Comparison of ENCODE assay signal across 27 cellular contexts in the genomic region with DNA sequence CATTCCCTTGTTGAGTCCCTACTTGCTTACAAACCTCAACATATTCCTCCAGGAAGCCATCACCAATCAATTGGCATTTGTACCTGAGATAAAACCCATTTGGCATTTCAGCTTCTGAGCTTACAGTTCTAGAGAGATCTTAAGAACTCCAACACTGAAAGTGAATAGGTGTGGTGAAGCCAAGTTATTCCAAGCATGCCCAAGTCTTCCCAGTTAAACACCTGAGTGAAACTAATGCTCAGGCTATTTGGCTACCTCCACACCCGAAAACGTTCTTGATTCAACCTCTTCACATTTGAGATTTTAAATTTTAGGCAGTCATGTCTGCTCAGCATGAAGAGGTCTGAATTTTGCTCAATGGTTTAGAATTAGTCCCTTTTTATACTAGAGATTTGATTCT. TPM values are rescaled to one million over a fixed set of nuclear protein-coding genes. Genes with fewer than 3 reads are reported as not detected.
"Had no signal": no experiment of that assay in that cellular context is flagged by ENCODE, and none has a peak within 500 bp of the region (broad histone marks: within the 10 kb centered on the region; RNA-seq: fewer than 3 reads in every experiment).

No MANE protein-coding gene starts in this region.

- H3K4me3 Mint-ChIP-seq: activated CD4-positive, alpha-beta memory T cell treated with anti-CD3 and anti-CD28 coated beads for 36 hours; activated CD4-positive, alpha-beta T cell treated with anti-CD3 and anti-CD28 coated beads, Interleukin-2, amount 10 ng/mL, durations not matched to agents 7 days and 5 days; activated naive CD4-positive, alpha-beta T cell treated with anti-CD3 and anti-CD28 coated beads for 36 hours; activated naive CD8-positive, alpha-beta T cell; activated T-cell treated with anti-CD3 and anti-CD28 coated beads, Interleukin-2, amount 50 U/mL, for 4 hours had no signal

- DNase-seq: activated CD4-positive, alpha-beta memory T cell treated with anti-CD3 and anti-CD28 coated beads for 36 hours; activated CD4-positive, alpha-beta T cell treated with anti-CD3 and anti-CD28 coated beads, Interleukin-2, amount 10 ng/mL, durations not matched to agents 7 days and 5 days; activated CD4-positive, CD25-positive, alpha-beta regulatory T cell; activated CD8-positive, alpha-beta memory T cell treated with anti-CD3 and anti-CD28 coated beads for 24 hours; activated effector memory CD4-positive, alpha-beta T cell treated with anti-CD3 and anti-CD28 coated beads, Interleukin-2, amount 50 U/mL, for 16 hours; activated naive CD4-positive, alpha-beta T cell treated with anti-CD3 and anti-CD28 coated beads for 36 hours; activated T-cell treated with anti-CD3 and anti-CD28 coated beads, Interleukin-2, amount 50 U/mL, for 4 hours; amygdala; brain microvascular endothelial cell; NCI-H1048; NCI-H1417; NCI-H1694; NCI-H2029; NCI-H2107; NCI-H2171 treated with DMSO at 0.1 percent for 48 hours; NCI-H226; NCI-H526 treated with DMSO at 0.1 percent for 48 hours; NCI-H82; RPMI8226; SHP77 treated with DMSO at 0.1 percent for 48 hours had no signal

- H3K27ac ChIP-seq: brain microvascular endothelial cell, cardiac muscle cell, VCaP had no signal

- ATAC-seq: activated T-cell treated with anti-CD3 and anti-CD28 coated beads, Interleukin-2, amount 50 U/mL, for 4 hours; K562; Panc1 had no signal

- H3K36me3 ChIP-seq: brain microvascular endothelial cell, cardiac muscle cell had no signal

- H3K4me1 Mint-ChIP-seq: activated CD4-positive, alpha-beta T cell treated with anti-CD3 and anti-CD28 coated beads, Interleukin-2, amount 10 ng/mL, durations not matched to agents 7 days and 5 days had no signal

- H3K9me3 Mint-ChIP-seq: activated CD4-positive, alpha-beta memory T cell treated with anti-CD3 and anti-CD28 coated beads for 36 hours; activated CD4-positive, alpha-beta T cell treated with anti-CD3 and anti-CD28 coated beads, Interleukin-2, amount 10 ng/mL, durations not matched to agents 7 days and 5 days; activated naive CD4-positive, alpha-beta T cell treated with anti-CD3 and anti-CD28 coated beads for 36 hours; activated T-cell treated with anti-CD3 and anti-CD28 coated beads, Interleukin-2, amount 50 U/mL, for 4 hours had no signal

- H3K4me3 ChIP-seq: cardiac muscle cell, K562 had no signal

- H3K36me3 Mint-ChIP-seq: activated CD4-positive, alpha-beta memory T cell treated with anti-CD3 and anti-CD28 coated beads for 36 hours; activated naive CD8-positive, alpha-beta T cell had no signal

- H3K27me3 ChIP-seq: brain microvascular endothelial cell had no signal

- H3K27ac Mint-ChIP-seq: activated CD4-positive, alpha-beta memory T cell treated with anti-CD3 and anti-CD28 coated beads for 36 hours; activated CD4-positive, alpha-beta T cell treated with anti-CD3 and anti-CD28 coated beads, Interleukin-2, amount 10 ng/mL, durations not matched to agents 7 days and 5 days; activated naive CD4-positive, alpha-beta T cell treated with anti-CD3 and anti-CD28 coated beads for 36 hours; activated naive CD8-positive, alpha-beta T cell had no signal

RNA-seq across cellular contexts. Expression of gene SCEL, which starts 2.5 kb away (rescaled TPM):
- total RNA-seq: activated CD4-positive, alpha-beta memory T cell treated with anti-CD3 and anti-CD28 coated beads for 36 hours; activated CD4-positive, alpha-beta T cell treated with anti-CD3 and anti-CD28 coated beads, Interleukin-2, amount 10 ng/mL, durations not matched to agents 7 days and 5 days; activated naive CD4-positive, alpha-beta T cell treated with anti-CD3 and anti-CD28 coated beads for 36 hours; activated T-cell treated with anti-CD3 and anti-CD28 coated beads, Interleukin-2, amount 50 U/mL, for 4 hours; cardiac muscle cell; K562; SK-MEL-5; T-helper 2 cell treated with Interferon-gamma antibody and Interleukin-4, amounts not matched to agents 100 ng/mL and 5 ng/mL, for 36 hours had no signal
